Comparison of ENCODE assay signal across 8 cellular contexts in the genomic region with DNA sequence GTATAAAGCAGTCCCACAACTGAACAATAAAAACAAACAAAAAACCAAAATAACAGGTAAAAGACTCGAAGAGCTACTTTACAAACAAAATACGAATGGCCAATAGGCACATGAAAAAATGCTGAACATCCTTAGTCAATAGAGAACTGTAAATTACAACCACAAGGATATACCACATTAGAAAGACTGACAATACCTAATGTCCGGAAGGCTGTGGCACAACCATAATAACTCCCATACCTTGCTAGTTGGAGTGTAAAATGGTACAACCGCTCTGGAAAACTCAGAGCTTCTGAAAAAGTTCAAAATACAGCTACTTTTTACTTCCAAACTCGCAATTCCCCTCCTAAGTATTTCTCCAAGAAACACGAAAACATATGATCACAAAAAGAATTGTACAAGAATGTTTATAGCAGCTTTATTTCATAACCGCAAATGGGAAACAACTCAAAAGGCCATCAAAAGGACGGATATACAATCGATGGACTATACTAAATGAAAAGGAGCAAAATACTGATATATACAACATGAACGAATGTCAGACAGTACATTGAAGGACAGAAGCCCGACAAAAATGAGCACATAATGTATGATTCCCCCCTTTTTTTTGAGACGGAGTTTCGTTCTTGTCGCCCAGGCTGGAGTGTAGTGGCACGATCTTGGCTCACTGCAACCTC. TPM values are rescaled to one million over a fixed set of nuclear protein-coding genes. Genes with fewer than 3 reads are reported as not detected.
DNase-seq lines count a peak whose midpoint lies in the region; ATAC-seq, FAIRE-seq and TF ChIP-seq lines count a peak whose summit lies in the region.

No MANE protein-coding gene starts in this region.

- H3K27ac ChIP-seq in Peyer's patch (peak overlapping the region; percentile 93 to 98 (median 96)), pancreas (peak overlapping the region; percentile 93 to 98 (median 97))

- no peaks in the 10 kb centered on the region for H3K9me3 ChIP-seq in Caco-2
- no peaks in the 10 kb centered on the region for H3K9me3 ChIP-seq in Peyer's patch
- H3K9me3 ChIP-seq in pancreas, result no peaks in the 10 kb centered on the region

- H3K4me3 ChIP-seq in Caco-2 (ENCODE audit: low read depth, low read length) (peak overlapping the region; percentile 82), Peyer's patch (peak overlapping the region; percentile 73 to 95 (median 82)), epithelial cell of esophagus (ENCODE audit: low read length) (peak overlapping the region; percentile 96), pancreas (peak overlapping the region; percentile 43 to 91 (median 64))

- CTCF ChIA-PET in Caco-2 (lab: Charles Lee), result interaction anchor here (0.5 kb wide), 1 partner anchor 245 kb away, joined by 4 read pairs; no protein-coding TSS in a partner anchor

- H3K9me3 Mint-ChIP-seq in Caco-2 (ENCODE audit: unreplicated experiment), result no peaks in the 10 kb centered on the region

- ATAC-seq in pancreas (no peak), HG03439 (IDR thresholded peaks at IDR 0.05; ENCODE audit: unreplicated experiment) (no peak)

- peak overlapping the region; percentile 91 for H3K4me3 Mint-ChIP-seq in Caco-2 (ENCODE audit: unreplicated experiment)

- FAIRE-seq in pancreas (lab: Jason Lieb, UNC), result no peak

- H3K4me1 ChIP-seq in Caco-2 (0 out of 2 replicates have a peak, but pooled peaks cover 6% of the 10 kb centered on the region), Peyer's patch (peaks cover 0 to 27% (median 11%) of the 10 kb centered on the region in 4 donors), pancreas (peaks cover 3 to 25% (median 19%) of the 10 kb centered on the region in 3 donors)

- no TSS peak for BruUV-seq in Caco-2 (replicated peaks; lab: Mats Ljungman, UMichigan)

- H3K36me3 ChIP-seq in Caco-2 (ENCODE audit: control insufficient read depth, insufficient read depth, low read length) (no peaks in the 10 kb centered on the region), Peyer's patch (no peaks in the 10 kb centered on the region), pancreas (no peaks in the 10 kb centered on the region)

- no peak for TF ChIP-seq CTCF in Caco-2 (IDR thresholded peaks at IDR 0.05; ENCODE audit: insufficient read depth in 1 of 2, low read depth in 1 of 2, low read length in 1 of 2, severe bottlenecking in 1 of 2, unreplicated experiment in 1 of 2)
- no peak for TF ChIP-seq CTCF in Peyer's patch (IDR thresholded peaks at IDR 0.05)
- TF ChIP-seq CTCF in epithelial cell of esophagus (IDR thresholded peaks at IDR 0.05; ENCODE audit: insufficient read depth, low read depth, low read length, missing control alignments), result no peak
- TF ChIP-seq CTCF in pancreas (IDR thresholded peaks at IDR 0.05), result no peak
- TF ChIP-seq CTCF in GM20000 (IDR thresholded peaks at IDR 0.05; ENCODE audit: extremely low read depth, missing control alignments), result no peak

- H3K27ac Mint-ChIP-seq in Caco-2 (ENCODE audit: unreplicated experiment), result peak overlapping the region; percentile 100

- no peaks in the 10 kb centered on the region for H3K27me3 ChIP-seq in Caco-2 (replicated peaks; ENCODE audit: control insufficient read depth, insufficient read depth, low read length)
- H3K27me3 ChIP-seq in Peyer's patch, result no peaks in the 10 kb centered on the region
- H3K27me3 ChIP-seq in pancreas, result no peaks in the 10 kb centered on the region

- POLR2A ChIA-PET in Caco-2 (lab: Charles Lee), result interaction anchor here (1.7 to 3.5 kb wide), 2 partner anchors 34 to 57 kb away, joined by 6 to 24 read pairs; partner anchors contain the start of genes ATP1B2 and SAT2

- H3K27me3 Mint-ChIP-seq in Caco-2 (ENCODE audit: insufficient read depth, unreplicated experiment), result no peaks in the 10 kb centered on the region

- intact Hi-C loops in Caco-2 (cut with micrococcal nuclease; ENCODE audit: unreplicated experiment) (loop anchor here (5.0 kb wide), 1 partner anchor 248 kb away; the partner anchor contains the start of genes FGF11 and TMEM102), pancreas (cut with DNase I) (no loop called here)

- TF ChIP-seq POLR2A in Peyer's patch (IDR thresholded peaks at IDR 0.05), result no peak

- 32 to 39% methylated on average over 15 of the region's 15 CpGs for WGBS in pancreas, 2 donors

- peaks cover 29% of the 10 kb centered on the region for H3K36me3 Mint-ChIP-seq in Caco-2 (ENCODE audit: insufficient read depth, unreplicated experiment)

- H3K4me1 Mint-ChIP-seq in Caco-2 (ENCODE audit: low read depth, unreplicated experiment), result no peaks in the 10 kb centered on the region

- no peak for DNase-seq in Caco-2
- DNase-seq in Peyer's patch, result no peak
- no peak for DNase-seq in epithelial cell of esophagus (ENCODE audit: low read depth)
- DNase-seq in pancreas, result no peak
- DNase-seq in COLO668 (lab: John Stamatoyannopoulos, UW; ENCODE audit: unreplicated experiment), result no peak
- no peak for DNase-seq in GM20000 (ENCODE audit: low spot score)
- no peak for DNase-seq in NCI-H1436 (lab: John Stamatoyannopoulos, UW)

RNA-seq across cellular contexts. Expression of gene TP53, which starts 2.3 kb away (rescaled TPM):
- total RNA-seq in Caco-2 (2022) (9.2 and 11.1 TPM in 2 replicates), Peyer's patch (10 to 100 TPM; 19.6 to 27.7 (median 25.1) TPM), pancreas (10 to 100 TPM; 14.6 to 35.9 (median 28.5) TPM)
- polyA plus RNA-seq in pancreas, result 10 to 100 TPM in 1 of 2 donors, 1 to 10 TPM in 1; 8.3 to 10.8 TPM

RNA-seq across cellular contexts. Expression of gene WRAP53, which starts 3.3 kb away (rescaled TPM):
- total RNA-seq in Caco-2 (2022), result 13.6 and 15.2 TPM in 2 replicates
- total RNA-seq in Peyer's patch, result 1 to 10 TPM; 4.6 to 9.3 (median 6.2) TPM
- total RNA-seq in pancreas, result 1 to 10 TPM; 2.0 to 5.0 (median 3.8) TPM
- 10 to 100 TPM in 1 of 2 donors, 1 to 10 TPM in 1; 9.1 to 13.5 TPM for polyA plus RNA-seq in pancreas

RNA-seq across cellular contexts. Expression of gene EFNB3, which starts 20.0 kb away (rescaled TPM):
- total RNA-seq in Caco-2 (2022) (4.1 and 5.1 TPM in 2 replicates), Peyer's patch (under 1 TPM in 1 of 4 donors, not detected in 3; 0.27 TPM), pancreas (1 to 10 TPM in 3 of 6 donors, under 1 TPM in 3; 0.37 to 1.3 (median 0.85) TPM)
- polyA plus RNA-seq in pancreas, result 1 to 10 TPM in 1 of 2 donors, under 1 TPM in 1; 0.84 to 5.4 TPM

RNA-seq across cellular contexts. Expression of gene DNAH2, which starts 32.5 kb away (rescaled TPM):
- 1.9 and 2.8 TPM in 2 replicates for total RNA-seq in Caco-2 (2022)
- under 1 TPM in 2 of 4 donors, not detected in 2; 0.18 to 0.83 TPM for total RNA-seq in Peyer's patch
- total RNA-seq in pancreas, result under 1 TPM; 0.09 to 0.52 (median 0.19) TPM
- polyA plus RNA-seq in pancreas, result under 1 TPM; 0.38 TPM

RNA-seq across cellular contexts. Expression of gene ATP1B2, which starts 34.3 kb away (rescaled TPM):
- 0.11 and 0.14 TPM in 2 replicates for total RNA-seq in Caco-2 (2022)
- total RNA-seq in Peyer's patch, result under 1 TPM in 1 of 4 donors, not detected in 3; 0.47 TPM
- 1 to 10 TPM in 5 of 6 donors, under 1 TPM in 1; 0.79 to 1.9 (median 1.2) TPM for total RNA-seq in pancreas
- 1 to 10 TPM; 1.3 to 6.7 TPM for polyA plus RNA-seq in pancreas
